ENCODE assay signal across 13 cellular contexts in genomic region chr18:79796531-79797390, GRCh38. TPM values are rescaled to one million over a fixed set of nuclear protein-coding genes. Genes with fewer than 3 reads are reported as not detected.
DNase-seq lines count a peak whose midpoint lies in the region; ATAC-seq, FAIRE-seq and TF ChIP-seq lines count a peak whose summit lies in the region.
"Had no signal": no experiment of that assay in that cellular context is flagged by ENCODE, and none has a peak within 500 bp of the region (broad histone marks: within the 10 kb centered on the region; RNA-seq: fewer than 3 reads in every experiment).

No MANE protein-coding gene starts in this region.

- H3K4me3 ChIP-seq in BLaER1 treated with 17β-estradiol and CSF1 and Interleukin-3, amounts not matched to agents 10 nM and 100 nM, result peak overlapping the region in 9 of 10 experiments; percentile 34 to 70 (median 55); a peak in 14 of 20 replicates
- no peak overlapping the region for H3K4me3 ChIP-seq in naive thymus-derived CD4-positive, alpha-beta T cell (ENCODE audit: low read length)
- H3K4me3 ChIP-seq in BE2C (ENCODE audit: low read depth, low read length) (no peak overlapping the region), ovary (no peak overlapping the region)

- DNase-seq in DMS79 (lab: John Stamatoyannopoulos, UW) (peak; percentile 27), HTR-8/SVneo (ENCODE audit: insufficient read length, low spot score) (no peak), BE2C (no peak), ovary (no peak), ecto neural progenitor cell (ENCODE audit: low spot score) (no peak)
- no peak for DNase-seq in activated naive CD8-positive, alpha-beta T cell treated with anti-CD3 and anti-CD28 coated beads, Interleukin-2, amount 10 ng/mL, durations not matched to agents 7 days and 5 days
- no peak for DNase-seq in naive thymus-derived CD4-positive, alpha-beta T cell
- DNase-seq: activated effector memory CD4-positive, alpha-beta T cell treated with Interleukin-2 at 50 U/mL for 16 hours had no signal

- CTCF ChIA-PET in naive thymus-derived CD4-positive, alpha-beta T cell (lab: Charles Lee), result no interaction called here

- no peak for ATAC-seq in activated naive CD8-positive, alpha-beta T cell treated with anti-CD3 and anti-CD28 coated beads, Interleukin-2, amount 10 ng/mL, durations not matched to agents 7 days and 5 days (ENCODE audit: low read depth)
- ATAC-seq in naive thymus-derived CD4-positive, alpha-beta T cell, result no peak

- no peak for TF ChIP-seq POLR2A in ovary (IDR thresholded peaks at IDR 0.05)

- no peak for FAIRE-seq in HTR-8/SVneo (lab: Jason Lieb, UNC)
- FAIRE-seq: G401.6 had no signal

- H3K4me2 ChIP-seq in BLaER1 treated with 17β-estradiol and CSF1 and Interleukin-3, amounts not matched to agents 10 nM and 100 nM, result peak overlapping the region; percentile 83 to 99 (median 95)

- H4K20me1 ChIP-seq in BLaER1 treated with 17β-estradiol and CSF1 and Interleukin-3, amounts not matched to agents 10 nM and 100 nM, result peaks cover 0 to 49% (median 29%) of the 10 kb centered on the region in 11 experiments; a peak in 19 of 22 replicates

- peak overlapping the region in 6 of 11 experiments; percentile 0 to 45 (median 22); a peak in 7 of 22 replicates for H3K9ac ChIP-seq in BLaER1 treated with 17β-estradiol and CSF1 and Interleukin-3, amounts not matched to agents 10 nM and 100 nM

- H3K36me3 ChIP-seq in BLaER1 treated with 17β-estradiol and CSF1 and Interleukin-3, amounts not matched to agents 10 nM and 100 nM, result no peaks in the 10 kb centered on the region
- no peaks in the 10 kb centered on the region for H3K36me3 ChIP-seq in naive thymus-derived CD4-positive, alpha-beta T cell (ENCODE audit: control insufficient read depth in 2 of 3, insufficient read depth in 3 of 3, low read length in 3 of 3)
- H3K36me3 ChIP-seq in BE2C, result no peaks in the 10 kb centered on the region
- H3K36me3 ChIP-seq in ovary, result no peaks in the 10 kb centered on the region

- no peak for TF ChIP-seq EP300 in ovary (IDR thresholded peaks at IDR 0.05)

- peaks cover 61 to 96% (median 81%) of the 10 kb centered on the region in 11 experiments for H3K27me3 ChIP-seq in BLaER1 treated with 17β-estradiol and CSF1 and Interleukin-3, amounts not matched to agents 10 nM and 100 nM
- peaks cover 0 to 13% of the 10 kb centered on the region in 2 donors for H3K27me3 ChIP-seq in naive thymus-derived CD4-positive, alpha-beta T cell (ENCODE audit: control insufficient read depth in 2 of 2, insufficient read depth in 2 of 2, low read length in 2 of 2)
- H3K27me3 ChIP-seq in BE2C (peaks cover 36% of the 10 kb centered on the region), ovary (no peaks in the 10 kb centered on the region)

- WGBS in ovary, 3 donors, result 9 to 14% (median 9%) methylated on average over 21 of the region's 21 CpGs

- peaks cover 11% of the 10 kb centered on the region for H3K4me1 Mint-ChIP-seq in activated naive CD8-positive, alpha-beta T cell treated with anti-CD3 and anti-CD28 coated beads, Interleukin-2, amount 10 ng/mL, durations not matched to agents 7 days and 5 days
- H3K4me1 Mint-ChIP-seq in naive thymus-derived CD4-positive, alpha-beta T cell, result peaks cover 7 to 27% (median 20%) of the 10 kb centered on the region in 7 donors

- H3K27ac Mint-ChIP-seq in activated naive CD8-positive, alpha-beta T cell treated with anti-CD3 and anti-CD28 coated beads, Interleukin-2, amount 10 ng/mL, durations not matched to agents 7 days and 5 days, result no peak overlapping the region
- H3K27ac Mint-ChIP-seq in naive thymus-derived CD4-positive, alpha-beta T cell, result no peak overlapping the region

- no peaks in the 10 kb centered on the region for H3K9me3 ChIP-seq in BLaER1 treated with 17β-estradiol and CSF1 and Interleukin-3, amounts not matched to agents 10 nM and 100 nM (replicated peaks in 1 of 11)
- H3K9me3 ChIP-seq in naive thymus-derived CD4-positive, alpha-beta T cell (ENCODE audit: control insufficient read depth in 2 of 3, low read length in 3 of 3), result no peaks in the 10 kb centered on the region
- H3K9me3 ChIP-seq in BE2C, result no peaks in the 10 kb centered on the region
- no peaks in the 10 kb centered on the region for H3K9me3 ChIP-seq in ovary

- intact Hi-C loops in naive thymus-derived CD4-positive, alpha-beta T cell (cut with micrococcal nuclease), result loop anchor here (10.0 kb wide), 3 partner anchors 168 to 348 kb away; partner anchors contain the start of genes HSBP1L1 (in 1 of the 2) and TXNL4A (in 1 of the 2)
- intact Hi-C loops in ovary (cut with DNase I), result no loop called here

- H3K27ac ChIP-seq in BLaER1 treated with 17β-estradiol and CSF1 and Interleukin-3, amounts not matched to agents 10 nM and 100 nM, result peak overlapping the region in 2 of 11 experiments; percentile 12 to 42; a peak in 3 of 22 replicates
- no peak overlapping the region for H3K27ac ChIP-seq in naive thymus-derived CD4-positive, alpha-beta T cell (ENCODE audit: low read depth, low read length)
- H3K27ac ChIP-seq in ovary, result no peak overlapping the region
- H3K27ac ChIP-seq: dorsolateral prefrontal cortex had no signal

- peaks cover 63 to 82% (median 74%) of the 10 kb centered on the region in 10 experiments for H3K4me1 ChIP-seq in BLaER1 treated with 17β-estradiol and CSF1 and Interleukin-3, amounts not matched to agents 10 nM and 100 nM
- H3K4me1 ChIP-seq in naive thymus-derived CD4-positive, alpha-beta T cell (ENCODE audit: control insufficient read depth in 2 of 2, insufficient read depth in 2 of 2, low read length in 2 of 2), result no peaks in the 10 kb centered on the region
- H3K4me1 ChIP-seq in BE2C (no peaks in the 10 kb centered on the region), ovary (ENCODE audit: insufficient read depth) (no peaks in the 10 kb centered on the region)

- POLR2A ChIA-PET in activated naive CD8-positive, alpha-beta T cell treated with anti-CD3 and anti-CD28 coated beads, Interleukin-2, amount 10 ng/mL, durations not matched to agents 7 days and 5 days (lab: Charles Lee), result no interaction called here
- POLR2A ChIA-PET in naive thymus-derived CD4-positive, alpha-beta T cell (lab: Charles Lee), result no interaction called here

- peak overlapping the region; percentile 65 for H3K4me3 Mint-ChIP-seq in activated naive CD8-positive, alpha-beta T cell treated with anti-CD3 and anti-CD28 coated beads, Interleukin-2, amount 10 ng/mL, durations not matched to agents 7 days and 5 days
- H3K4me3 Mint-ChIP-seq in naive thymus-derived CD4-positive, alpha-beta T cell, result peak overlapping the region; percentile 59 to 86 (median 80)

- no peaks in the 10 kb centered on the region for H3K9me3 Mint-ChIP-seq in activated naive CD8-positive, alpha-beta T cell treated with anti-CD3 and anti-CD28 coated beads, Interleukin-2, amount 10 ng/mL, durations not matched to agents 7 days and 5 days
- peaks cover 0 to 3% (median 0%) of the 10 kb centered on the region in 11 donors for H3K9me3 Mint-ChIP-seq in naive thymus-derived CD4-positive, alpha-beta T cell

- H3K27me3 Mint-ChIP-seq in activated naive CD8-positive, alpha-beta T cell treated with anti-CD3 and anti-CD28 coated beads, Interleukin-2, amount 10 ng/mL, durations not matched to agents 7 days and 5 days, result peaks cover 44% of the 10 kb centered on the region
- H3K27me3 Mint-ChIP-seq in naive thymus-derived CD4-positive, alpha-beta T cell, result peaks cover 45 to 60% (median 59%) of the 10 kb centered on the region in 5 donors

- H3K36me3 Mint-ChIP-seq in activated naive CD8-positive, alpha-beta T cell treated with anti-CD3 and anti-CD28 coated beads, Interleukin-2, amount 10 ng/mL, durations not matched to agents 7 days and 5 days, result peaks cover 2% of the 10 kb centered on the region
- peaks cover 0 to 11% (median 5%) of the 10 kb centered on the region in 5 donors for H3K36me3 Mint-ChIP-seq in naive thymus-derived CD4-positive, alpha-beta T cell

- TF ChIP-seq CTCF in BE2C (IDR thresholded peaks at IDR 0.05; ENCODE audit: low read depth, low read length) (no peak), ovary (IDR thresholded peaks at IDR 0.05) (no peak)

RNA-seq across cellular contexts. Expression of gene KCNG2, which starts 1.0 kb away (rescaled TPM):
- not detected for total RNA-seq in activated naive CD8-positive, alpha-beta T cell treated with anti-CD3 and anti-CD28 coated beads, Interleukin-2, amount 10 ng/mL, durations not matched to agents 7 days and 5 days
- total RNA-seq in naive thymus-derived CD4-positive, alpha-beta T cell, result not detected
- not detected for polyA plus RNA-seq in naive thymus-derived CD4-positive, alpha-beta T cell
- 2.8 TPM for polyA plus RNA-seq in BE2C (2012; ENCODE audit: insufficient read depth, insufficient read length, low read depth)
- under 1 TPM in 5 of 7 donors, not detected in 2; 0.17 to 0.80 (median 0.23) TPM for total RNA-seq in ovary
- polyA plus RNA-seq in ovary, result under 1 TPM in 1 of 2 donors, not detected in 1; 0.10 TPM
- total RNA-seq: mucosa of gallbladder, OCI-LY7 had no signal

Comparison
In these comparisons a context has a peak if more than half of its experiments do, and no peak if none do; other contexts are left out.
1. H3K4me3 ChIP-seq: peak in BLaER1 treated with 17β-estradiol and CSF1 and Interleukin-3, amounts not matched to agents 10 nM and 100 nM (9 of 10); none in naive thymus-derived CD4-positive, alpha-beta T cell (single experiment), BE2C (single experiment) and ovary (single experiment).
2. intact Hi-C loops: an anchor here in naive thymus-derived CD4-positive, alpha-beta T cell (10.0 kb wide); none called in ovary.